16 cellular contexts compared by ENCODE assay signal in genomic region chr6:47532981-47533585, GRCh38. TPM values are rescaled to one million over a fixed set of nuclear protein-coding genes. Genes with fewer than 3 reads are reported as not detected.
DNase-seq lines count a peak whose midpoint lies in the region; ATAC-seq, FAIRE-seq and TF ChIP-seq lines count a peak whose summit lies in the region.
"Had no signal": no experiment of that assay in that cellular context is flagged by ENCODE, and none has a peak within 500 bp of the region (broad histone marks: within the 10 kb centered on the region; RNA-seq: fewer than 3 reads in every experiment).

No MANE protein-coding gene starts in this region.

- H3K27me3 ChIP-seq in HepG2 (ENCODE audit: control insufficient read depth in 1 of 2, insufficient read depth in 2 of 2, low read length in 2 of 2) (no peaks in the 10 kb centered on the region), right lobe of liver (no peaks in the 10 kb centered on the region), tibial artery (no peaks in the 10 kb centered on the region)
- H3K27me3 ChIP-seq: BE2C had no signal

- 79% methylated on average over 1 of the region's 1 CpG for WGBS in HepG2 (ENCODE audit: low lambda C conversion rate)
- 86% methylated on average over 1 of the region's 1 CpG for WGBS in right lobe of liver (ENCODE audit: insufficient coverage, low coverage, low lambda C conversion rate, missing lambda C conversion rate)

- no peak for TF ChIP-seq CTCF in HepG2 (CRISPR knock-in tag; IDR thresholded peaks at IDR 0.05)
- TF ChIP-seq CTCF in right lobe of liver (IDR thresholded peaks at IDR 0.05), result no peak
- no peak for TF ChIP-seq CTCF in VCaP (conservative IDR thresholded peaks at IDR 0.05)
- TF ChIP-seq CTCF in tibial artery (IDR thresholded peaks at IDR 0.05), result no peak

- H3K9me3 ChIP-seq in HepG2 (ENCODE audit: low read length) (no peaks in the 10 kb centered on the region), right lobe of liver (no peaks in the 10 kb centered on the region), tibial artery (no peaks in the 10 kb centered on the region)
- H3K9me3 ChIP-seq: BE2C had no signal

- H3K4me3 ChIP-seq in HepG2 (replicated peaks in 1 of 3; ENCODE audit: insufficient read depth in 1 of 3, low read depth in 2 of 3, low read length in 3 of 3) (no peak overlapping the region), right lobe of liver (no peak overlapping the region), tibial artery (no peak overlapping the region)

- in situ Hi-C loops in HepG2 (cut with HindIII; ENCODE audit: extremely low pct_ligation_motif_present, low pct_unique_long_range_greater_than_20kb), result no loop called here

- TF ChIP-seq POLR2A in HepG2 (IDR thresholded peaks at IDR 0.05; ENCODE audit: insufficient read depth in 1 of 2, low read depth in 2 of 2, low read length in 2 of 2) (no peak), right lobe of liver (IDR thresholded peaks at IDR 0.05) (no peak), erythroblast (IDR thresholded peaks at IDR 0.05; ENCODE audit: low read length) (no peak)

- CTCF ChIA-PET in HepG2 (lab: Yijun Ruan, JAX; ENCODE audit: low intra/inter-chr PET ratio, low total read pairs), result no interaction called here

- TF ChIP-seq EP300 in HepG2 (IDR thresholded peaks at IDR 0.05; ENCODE audit: low read depth in 2 of 2, low read length in 2 of 2) (no peak), HepG2 (CRISPR knock-in tag; IDR thresholded peaks at IDR 0.05; ENCODE audit: borderline replicate concordance) (no peak)

- no peak for FAIRE-seq in HepG2 (lab: Jason Lieb, UNC)
- FAIRE-seq: A204.1, GM19239, H1 had no signal

- no peak overlapping the region for H2AFZ ChIP-seq in HepG2 (ENCODE audit: low read length)

- H4K20me1 ChIP-seq in HepG2 (ENCODE audit: insufficient read depth, low read length), result no peaks in the 10 kb centered on the region; the same call in 1 of the 2 replicates

- intact Hi-C loops in HepG2 (cut with micrococcal nuclease; ENCODE audit: unreplicated experiment) (no loop called here), right lobe of liver (cut with DNase I) (no loop called here), tibial artery (cut with DNase I; ENCODE audit: low total_unique reads) (no loop called here)

- no peak for TF ChIP-seq RAD21 in HepG2 (CRISPR knock-in tag; IDR thresholded peaks at IDR 0.05)

- POLR2A ChIA-PET in HepG2 (lab: Yijun Ruan, JAX), result no interaction called here

- H3K79me2 ChIP-seq in HepG2 (ENCODE audit: insufficient read depth, low read length), result peaks cover 22% of the 10 kb centered on the region

- no peak for ATAC-seq in HepG2
- ATAC-seq in right lobe of liver, result no peak

- no TSS peak for BruUV-seq in HepG2 (replicated peaks; lab: Mats Ljungman, UMichigan)

- no peak overlapping the region for H3K9ac ChIP-seq in HepG2 (ENCODE audit: insufficient read depth, low read depth, low read length)

- H3K4me1 ChIP-seq in HepG2 (ENCODE audit: insufficient read depth, low read length), result peaks cover 18% of the 10 kb centered on the region; the same call in 1 of the 2 replicates
- H3K4me1 ChIP-seq in right lobe of liver, result no peaks in the 10 kb centered on the region
- no peaks in the 10 kb centered on the region for H3K4me1 ChIP-seq in tibial artery
- H3K4me1 ChIP-seq: BE2C had no signal

- H3K36me3 ChIP-seq in HepG2 (replicated peaks in 1 of 2; ENCODE audit: control insufficient read depth in 1 of 2, insufficient read depth in 2 of 2, low read length in 2 of 2) (peaks cover 4 to 34% of the 10 kb centered on the region in 2 experiments; a peak in 4 of 5 replicates), right lobe of liver (no peaks in the 10 kb centered on the region), tibial artery (peaks cover 0 to 14% (median 13%) of the 10 kb centered on the region in 3 donors)

- no peak overlapping the region for H3K4me2 ChIP-seq in HepG2 (ENCODE audit: low read depth, low read length)

- no peak for DNase-seq in HepG2 (ENCODE audit: low spot score)
- no peak for DNase-seq in right lobe of liver
- DNase-seq in erythroblast (lab: John Stamatoyannopoulos, UW), result peak; percentile 43 to 72
- DNase-seq in tibial artery, result no peak
- DNase-seq in activated gamma-delta T cell treated with Interleukin-2 at 50 U/mL for 16 hours, result no peak
- no peak for DNase-seq in NCI-H2081 treated with DMSO at 0.1 percent for 48 hours (lab: John Stamatoyannopoulos, UW)
- DNase-seq: BE2C; CD4-positive, alpha-beta memory T cell; DMS79; HCEC 1CT; IMR-90 had no signal

- H3K27ac ChIP-seq in HepG2 (ENCODE audit: extremely low read length, insufficient read depth, low read length) (no peak overlapping the region), right lobe of liver (no peak overlapping the region), VCaP (peak overlapping the region; percentile 73), tibial artery (no peak overlapping the region)
- H3K27ac ChIP-seq: C4-2B had no signal

RNA-seq across cellular contexts. Expression of gene CD2AP, which starts 55.5 kb away (rescaled TPM):
- 31.9 and 40.1 TPM in 2 replicates for total RNA-seq in HepG2 (2016; rRNA removed; fragmentation: Illumina TruSeq; extraction: Trizol)
- 12.4 and 19.0 TPM in 2 replicates for total RNA-seq in HepG2 (2016; cell fraction: cytosol; rRNA removed; fragmentation: Illumina TruSeq; extraction: Trizol; ENCODE audit: low read depth)
- total RNA-seq in HepG2 (2016; cell fraction: insoluble cytoplasmic fraction; rRNA removed; fragmentation: Illumina TruSeq; extraction: Trizol), result 30.7 and 38.4 TPM in 2 replicates
- total RNA-seq in HepG2 (2016; cell fraction: membrane; rRNA removed; fragmentation: Illumina TruSeq; extraction: Trizol), result 12.4 and 12.6 TPM in 2 replicates
- 42.9 and 47.2 TPM in 2 replicates for total RNA-seq in HepG2 (2016; cell fraction: nucleus; rRNA removed; fragmentation: Illumina TruSeq; extraction: Trizol)
- polyA plus RNA-seq in HepG2 (2011; rRNA removed), result 6.0 and 8.6 TPM in 2 replicates
- polyA plus RNA-seq in HepG2 (2011; cell fraction: cytosol; rRNA removed), result 2.4 and 4.1 TPM in 2 replicates
- polyA plus RNA-seq in HepG2 (2011; cell fraction: nucleus; rRNA removed), result 5.8 and 8.0 TPM in 2 replicates
- 20.4 and 25.9 TPM in 2 replicates for polyA plus RNA-seq in HepG2 (2012)
- polyA plus RNA-seq in HepG2 (2016; cell fraction: cytosol; fragmentation: Illumina TruSeq; extraction: Trizol; ENCODE audit: low read depth), result 1.0 and 1.1 TPM in 2 replicates
- 41.6 and 46.6 TPM in 2 replicates for polyA plus RNA-seq in HepG2 (2016; cell fraction: insoluble cytoplasmic fraction; fragmentation: Illumina TruSeq; extraction: Trizol; ENCODE audit: low read depth)
- polyA plus RNA-seq in HepG2 (2016; cell fraction: membrane; fragmentation: Illumina TruSeq; extraction: Trizol; ENCODE audit: low read depth), result 5.3 and 5.7 TPM in 2 replicates
- polyA plus RNA-seq in HepG2 (2016; cell fraction: nucleus; fragmentation: Illumina TruSeq; extraction: Trizol; ENCODE audit: insufficient read depth, low read depth), result 31.0 and 34.8 TPM in 2 replicates
- polyA minus RNA-seq in HepG2 (2011; rRNA and poly(A)+ RNA removed; ENCODE audit: low replicate concordance), result 1.9 and 2.4 TPM in 2 replicates
- 9.9 and 10.5 TPM in 2 replicates for polyA minus RNA-seq in HepG2 (2011; cell fraction: cytosol; rRNA and poly(A)+ RNA removed)
- polyA minus RNA-seq in HepG2 (2011; cell fraction: nucleus; rRNA and poly(A)+ RNA removed), result 84.8 and 85.6 TPM in 2 replicates
- 10 to 100 TPM; 12.0 to 24.8 (median 15.1) TPM for total RNA-seq in right lobe of liver

Comparison
In these comparisons a context has a peak if more than half of its experiments do, and no peak if none do; other contexts are left out.
1. DNase-seq: peak in erythroblast (2 of 2); none in HepG2 (single experiment), right lobe of liver (0 of 3), tibial artery (0 of 2), activated gamma-delta T cell treated with Interleukin-2 at 50 U/mL for 16 hours (single experiment) and NCI-H2081 treated with DMSO at 0.1 percent for 48 hours (single experiment).